ENCODE assay signal across 14 cellular contexts in the genomic region with DNA sequence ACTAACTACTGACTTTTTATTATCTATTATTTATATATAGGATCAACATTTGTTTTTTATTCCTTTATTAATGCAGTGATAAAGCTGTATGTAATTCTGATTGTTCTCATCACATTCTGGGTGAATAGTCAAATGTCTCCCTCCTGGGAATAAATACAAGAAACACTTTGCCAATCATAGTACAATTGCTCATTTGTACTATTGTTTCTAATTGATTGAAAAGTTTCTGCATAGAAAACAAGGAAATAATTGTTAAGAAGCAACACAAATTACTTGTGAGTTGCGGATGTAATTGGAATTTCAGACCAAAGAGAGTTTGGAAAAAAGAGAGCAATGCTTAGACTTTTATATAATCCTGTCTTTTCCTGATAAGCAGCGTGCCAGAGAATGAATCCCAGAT.
DNase-seq lines count a peak whose midpoint lies in the region; TF ChIP-seq lines count a peak whose summit lies in the region.
"Had no signal": no experiment of that assay in that cellular context is flagged by ENCODE, and none has a peak within 500 bp of the region (broad histone marks: within the 10 kb centered on the region; RNA-seq: fewer than 3 reads in every experiment).

No MANE protein-coding gene starts in this region.

- CTCF ChIA-PET in HEK293T (lab: Yijun Ruan, JAX) = no interaction called here

- DNase-seq in SK-MEL-5 (ENCODE audit: low read depth, low spot score) (peak; percentile 17), globus pallidus (ENCODE audit: low spot score) (peak; percentile 82), middle frontal gyrus (ENCODE audit: extremely low spot score, low spot score) (peak; percentile 37), superior temporal gyrus (ENCODE audit: extremely low spot score) (peak; percentile 77), SKM-1 (lab: John Stamatoyannopoulos, UW; ENCODE audit: unreplicated experiment) (no peak), HEK293T (ENCODE audit: extremely low spot score) (no peak)
- DNase-seq in activated naive CD4-positive, alpha-beta T cell treated with anti-CD3 and anti-CD28 coated beads, Interleukin-2, amount 50 U/mL, for 16 hours = no peak
- DNase-seq: 8988T; Calu3; CD8-positive, alpha-beta T cell; DMS79 treated with DMSO at 0.1 percent for 48 hours; GF-D8; GOT3; H7 had no signal

- in situ Hi-C loops in SK-MEL-5 (cut with HindIII; ENCODE audit: low pct_unique_long_range_greater_than_20kb, low sequenced_read_pairs) = no loop called here

- POLR2A ChIA-PET in HEK293T (lab: Yijun Ruan, JAX) = no interaction called here

TF ChIP-seq in HEK293T, 16 proteins besides CTCF, POLR2A, EP300 and RAD21:
- TF ChIP-seq BHLHE40 (IDR thresholded peaks at IDR 0.05; ENCODE audit: borderline replicate concordance) = no peak
- TF ChIP-seq ELF4 (IDR thresholded peaks at IDR 0.05) = no peak
- no peak for TF ChIP-seq L3MBTL2 (conservative IDR thresholded peaks at IDR 0.05)
- no peak for TF ChIP-seq FOXA1 (IDR thresholded peaks at IDR 0.05)
- TF ChIP-seq PKNOX1 (IDR thresholded peaks at IDR 0.05) = no peak
- no peak for TF ChIP-seq FOXM1 (IDR thresholded peaks at IDR 0.05; ENCODE audit: borderline replicate concordance)
- no peak for TF ChIP-seq ZNF384 (IDR thresholded peaks at IDR 0.05)
- no peak for TF ChIP-seq LEF1 (IDR thresholded peaks at IDR 0.05; ENCODE audit: borderline replicate concordance)
- no peak for TF ChIP-seq HDGF (IDR thresholded peaks at IDR 0.05; ENCODE audit: borderline replicate concordance)
- no peak for TF ChIP-seq SUZ12 (IDR thresholded peaks at IDR 0.05)
- no peak for TF ChIP-seq NFRKB (IDR thresholded peaks at IDR 0.05)
- no peak for TF ChIP-seq SP1 (IDR thresholded peaks at IDR 0.05)
- no peak for TF ChIP-seq ARNT (IDR thresholded peaks at IDR 0.05)
- no peak for TF ChIP-seq CTBP1 (IDR thresholded peaks at IDR 0.05; ENCODE audit: borderline replicate concordance)
- TF ChIP-seq TARDBP (IDR thresholded peaks at IDR 0.05) = no peak
- no peak for TF ChIP-seq FOXK2 (IDR thresholded peaks at IDR 0.05)
TF ChIP-seq in HEK293T: peak in this region for 0.

Comparison
In these comparisons a context has a peak if more than half of its experiments do, and no peak if none do; other contexts are left out.
1. DNase-seq: peak in SK-MEL-5 (single experiment), globus pallidus (single experiment), middle frontal gyrus (single experiment) and superior temporal gyrus (single experiment); none in SKM-1 (single experiment), activated naive CD4-positive, alpha-beta T cell treated with anti-CD3 and anti-CD28 coated beads, Interleukin-2, amount 50 U/mL, for 16 hours (single experiment) and HEK293T (single experiment).